ENCODE assay signal across 8 cellular contexts in the genomic region with DNA sequence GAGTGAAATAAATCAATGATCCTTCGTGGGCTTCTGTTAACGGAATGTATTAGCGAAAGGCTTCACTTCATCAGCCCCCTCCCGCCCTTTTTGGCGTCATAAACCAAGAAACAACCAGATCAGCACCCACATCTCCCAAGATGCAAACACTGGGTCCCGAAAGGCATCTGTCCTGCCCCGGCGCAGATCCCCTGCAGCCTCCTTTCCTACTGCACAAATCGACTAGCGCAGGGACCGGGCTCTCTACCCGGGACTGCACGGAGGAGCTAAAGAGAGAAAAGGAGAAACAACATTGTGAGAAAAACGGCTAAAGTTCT. TPM values are rescaled to one million over a fixed set of nuclear protein-coding genes. Genes with fewer than 3 reads are reported as not detected.
DNase-seq lines count a peak whose midpoint lies in the region; ATAC-seq, FAIRE-seq and TF ChIP-seq lines count a peak whose summit lies in the region.

No MANE protein-coding gene starts in this region.

- no peaks in the 10 kb centered on the region for H3K9me3 Mint-ChIP-seq in activated naive CD4-positive, alpha-beta T cell treated with anti-CD3 and anti-CD28 coated beads for 36 hours

- H3K4me3 Mint-ChIP-seq in activated naive CD4-positive, alpha-beta T cell treated with anti-CD3 and anti-CD28 coated beads for 36 hours = peak overlapping the region; percentile 99

- H3K9me3 ChIP-seq in left lung (no peaks in the 10 kb centered on the region), transverse colon (no peaks in the 10 kb centered on the region)

- H3K27ac ChIP-seq in left lung (peak overlapping the region; percentile 77 to 78), transverse colon (peak overlapping the region; percentile 90 to 94 (median 92))

- H3K36me3 Mint-ChIP-seq in activated naive CD4-positive, alpha-beta T cell treated with anti-CD3 and anti-CD28 coated beads for 36 hours (ENCODE audit: low read depth) = peaks cover 2% of the 10 kb centered on the region

- TF ChIP-seq CTCF in astrocyte of the spinal cord (IDR thresholded peaks at IDR 0.05; ENCODE audit: low read depth, low read length) (no peak), left lung (IDR thresholded peaks at IDR 0.05) (no peak), transverse colon (IDR thresholded peaks at IDR 0.05) (no peak)

- CTCF ChIA-PET in activated naive CD4-positive, alpha-beta T cell treated with anti-CD3 and anti-CD28 coated beads for 36 hours (lab: Charles Lee) = interaction anchor here (0.7 to 1.2 kb wide), 5 partner anchors 18 to 472 kb away, joined by 3 to 5 read pairs (median 3); no protein-coding TSS in a partner anchor

- peak overlapping the region; percentile 73 for H3K27ac Mint-ChIP-seq in activated naive CD4-positive, alpha-beta T cell treated with anti-CD3 and anti-CD28 coated beads for 36 hours

- H3K36me3 ChIP-seq in left lung (no peaks in the 10 kb centered on the region), transverse colon (no peaks in the 10 kb centered on the region)

- intact Hi-C loops in activated naive CD4-positive, alpha-beta T cell treated with anti-CD3 and anti-CD28 coated beads for 36 hours (cut with micrococcal nuclease) = loop anchor here (1.0 to 2.0 kb wide), 5 partner anchors 42 to 876 kb away; a partner anchor contains a TSS
- intact Hi-C loops in left lung (cut with DNase I) (no loop called here), transverse colon (cut with DNase I; ENCODE audit: low total_unique reads) (no loop called here)

- DNase-seq in activated naive CD4-positive, alpha-beta T cell treated with anti-CD3 and anti-CD28 coated beads for 36 hours = no peak
- no peak for DNase-seq in activated naive CD4-positive, alpha-beta T cell (lab: John Stamatoyannopoulos, UW)
- DNase-seq in astrocyte of the spinal cord (ENCODE audit: low read depth, low spot score) = no peak
- no peak for DNase-seq in left lung
- DNase-seq in transverse colon = no peak
- no peak for DNase-seq in D341Med (ENCODE audit: low spot score)
- no peak for DNase-seq in GM19239 (ENCODE audit: insufficient read length, low spot score)

- FAIRE-seq in GM19239 (lab: Jason Lieb, UNC) = no peak

- H3K27me3 Mint-ChIP-seq in activated naive CD4-positive, alpha-beta T cell treated with anti-CD3 and anti-CD28 coated beads for 36 hours (ENCODE audit: low read depth) = no peaks in the 10 kb centered on the region

- H3K4me1 ChIP-seq in left lung = peaks cover 0 to 14% of the 10 kb centered on the region in 2 donors
- peaks cover 11 to 48% (median 30%) of the 10 kb centered on the region in 4 donors for H3K4me1 ChIP-seq in transverse colon

- no peak for TF ChIP-seq EP300 in transverse colon (IDR thresholded peaks at IDR 0.05; ENCODE audit: low read depth)

- TF ChIP-seq POLR2A in transverse colon (IDR thresholded peaks at IDR 0.05) = no peak

- H3K4me3 ChIP-seq in astrocyte of the spinal cord (ENCODE audit: low read depth, low read length) = peak overlapping the region; percentile 90
- peak overlapping the region; percentile 89 to 95 for H3K4me3 ChIP-seq in left lung
- peak overlapping the region; percentile 51 to 90 (median 80) for H3K4me3 ChIP-seq in transverse colon

- in situ Hi-C loops in astrocyte of the spinal cord (cut with HindIII; ENCODE audit: low sequenced_read_pairs) (no loop called here), transverse colon (cut with MboI; ENCODE audit: low pct_ligation_motif_present in 1 of 4, low pct_unique_long_range_greater_than_20kb in 1 of 4, low sequenced_read_pairs in 3 of 4) (loop anchor here in 1 of 4 donors (25.0 kb wide), 1 partner anchor 250 kb away; a partner anchor contains a TSS)

- WGBS in transverse colon (ENCODE audit: low coverage in 1 of 2), 2 donors = 10 to 13% methylated on average over 6 to 14 of the region's 14 CpGs

- peaks cover 16% of the 10 kb centered on the region for H3K4me1 Mint-ChIP-seq in activated naive CD4-positive, alpha-beta T cell treated with anti-CD3 and anti-CD28 coated beads for 36 hours (ENCODE audit: low read depth)

- H3K27me3 ChIP-seq in left lung (no peaks in the 10 kb centered on the region), transverse colon (no peaks in the 10 kb centered on the region)

- ATAC-seq in HG03342 (IDR thresholded peaks at IDR 0.05; ENCODE audit: unreplicated experiment) = peak; percentile 29
- ATAC-seq in left lung = peak; percentile 30

RNA-seq across cellular contexts. Expression of a gene that starts 0.6 kb away (rescaled TPM):
- 10 to 100 TPM; 11.5 to 11.9 TPM for total RNA-seq in activated naive CD4-positive, alpha-beta T cell treated with anti-CD3 and anti-CD28 coated beads for 36 hours
- total RNA-seq in left lung = 10 to 100 TPM; 26.4 to 28.8 TPM
- total RNA-seq in transverse colon = 100 to 1,000 TPM in 1 of 4 donors, 10 to 100 TPM in 3; 38.9 to 115 (median 65.7) TPM
